In the genomic region with DNA sequence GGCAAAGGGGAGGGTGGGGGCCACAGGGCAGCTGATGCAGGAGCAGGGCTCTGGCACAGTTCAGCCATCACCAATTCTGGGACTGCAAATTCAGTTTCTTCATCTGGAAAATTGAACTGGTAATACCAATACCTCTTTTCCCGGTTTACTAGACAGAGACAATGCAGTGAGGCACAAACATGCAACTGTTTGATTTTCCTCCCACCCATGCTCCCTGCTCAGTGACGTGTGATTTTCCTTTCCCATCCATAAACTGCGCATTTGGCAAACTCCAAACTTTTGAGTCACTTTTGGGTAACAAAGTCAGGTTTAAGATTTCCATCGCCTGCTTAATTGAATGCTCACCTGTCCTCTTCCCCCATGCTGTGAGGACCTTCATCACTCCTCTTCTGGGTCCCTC, we compare ENCODE assay signal across 1 cellular context.
TF ChIP-seq lines count a peak whose summit lies in the region.

No MANE protein-coding gene starts in this region.

TF ChIP-seq in IMR-90, 13 proteins besides CTCF, POLR2A, EP300 and RAD21:
- TF ChIP-seq BHLHE40 (IDR thresholded peaks at IDR 0.05; ENCODE audit: low read depth, low read length) = no peak
- no peak for TF ChIP-seq RCOR1 (IDR thresholded peaks at IDR 0.05; ENCODE audit: insufficient replicate concordance, low read length)
- TF ChIP-seq SMC3 (IDR thresholded peaks at IDR 0.05; ENCODE audit: low read depth, low read length) = no peak
- no peak for TF ChIP-seq NFE2L2 (IDR thresholded peaks at IDR 0.05; ENCODE audit: low read depth, low read length)
- TF ChIP-seq MAZ (IDR thresholded peaks at IDR 0.05; ENCODE audit: borderline replicate concordance, low read depth, low read length) = no peak
- TF ChIP-seq, protein P1, sequence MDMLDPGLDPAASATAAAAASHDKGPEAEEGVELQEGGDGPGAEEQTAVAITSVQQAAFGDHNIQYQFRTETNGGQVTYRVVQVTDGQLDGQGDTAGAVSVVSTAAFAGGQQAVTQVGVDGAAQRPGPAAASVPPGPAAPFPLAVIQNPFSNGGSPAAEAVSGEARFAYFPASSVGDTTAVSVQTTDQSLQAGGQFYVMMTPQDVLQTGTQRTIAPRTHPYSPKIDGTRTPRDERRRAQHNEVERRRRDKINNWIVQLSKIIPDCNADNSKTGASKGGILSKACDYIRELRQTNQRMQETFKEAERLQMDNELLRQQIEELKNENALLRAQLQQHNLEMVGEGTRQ (IDR thresholded peaks at IDR 0.05; ENCODE audit: low read depth, low read length) = no peak
- TF ChIP-seq RFX5 (IDR thresholded peaks at IDR 0.05; ENCODE audit: low read depth, low read length) = no peak
- TF ChIP-seq, protein P2, sequence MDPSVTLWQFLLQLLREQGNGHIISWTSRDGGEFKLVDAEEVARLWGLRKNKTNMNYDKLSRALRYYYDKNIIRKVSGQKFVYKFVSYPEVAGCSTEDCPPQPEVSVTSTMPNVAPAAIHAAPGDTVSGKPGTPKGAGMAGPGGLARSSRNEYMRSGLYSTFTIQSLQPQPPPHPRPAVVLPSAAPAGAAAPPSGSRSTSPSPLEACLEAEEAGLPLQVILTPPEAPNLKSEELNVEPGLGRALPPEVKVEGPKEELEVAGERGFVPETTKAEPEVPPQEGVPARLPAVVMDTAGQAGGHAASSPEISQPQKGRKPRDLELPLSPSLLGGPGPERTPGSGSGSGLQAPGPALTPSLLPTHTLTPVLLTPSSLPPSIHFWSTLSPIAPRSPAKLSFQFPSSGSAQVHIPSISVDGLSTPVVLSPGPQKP (IDR thresholded peaks at IDR 0.05; ENCODE audit: borderline replicate concordance, low read depth, low read length) = no peak
- no peak for TF ChIP-seq CHD1 (IDR thresholded peaks at IDR 0.05; ENCODE audit: low read depth, low read length)
- no peak for TF ChIP-seq CEBPB (IDR thresholded peaks at IDR 0.05; ENCODE audit: low read depth, low read length)
- no peak for TF ChIP-seq MAFK (IDR thresholded peaks at IDR 0.05; ENCODE audit: low read depth, low read length)
- no peak for TF ChIP-seq FOS (IDR thresholded peaks at IDR 0.05; ENCODE audit: low read depth, low read length)
- no peak for TF ChIP-seq MXI1 (IDR thresholded peaks at IDR 0.05; ENCODE audit: borderline replicate concordance, low read depth, low read length)
